Comparison of ENCODE assay signal across 1 cellular context in the genomic region with DNA sequence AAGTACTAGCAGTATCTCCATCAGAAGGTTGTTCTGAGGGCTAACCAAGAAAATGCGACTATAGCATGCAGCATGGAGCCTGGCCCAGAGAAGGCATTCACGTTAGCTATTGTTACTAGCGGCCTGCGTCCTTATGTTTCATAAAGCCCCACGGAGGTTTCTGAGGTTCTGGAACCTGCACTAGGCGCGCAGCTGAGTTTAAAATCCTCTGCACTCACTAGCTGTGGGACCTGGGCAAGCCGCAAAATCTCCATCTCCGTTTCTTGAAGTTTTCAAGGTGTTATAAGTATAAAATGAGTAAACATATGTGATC.
TF ChIP-seq lines count a peak whose summit lies in the region.

No MANE protein-coding gene starts in this region.

TF ChIP-seq in HCT116, 20 proteins besides CTCF, POLR2A, EP300 and RAD21 (continued from another document):
- TF ChIP-seq SIN3A (IDR thresholded peaks at IDR 0.05; ENCODE audit: low read depth): no peak
TF ChIP-seq in HCT116: peak in this region for 0.
